8 cellular contexts compared by ENCODE assay signal in the genomic region with DNA sequence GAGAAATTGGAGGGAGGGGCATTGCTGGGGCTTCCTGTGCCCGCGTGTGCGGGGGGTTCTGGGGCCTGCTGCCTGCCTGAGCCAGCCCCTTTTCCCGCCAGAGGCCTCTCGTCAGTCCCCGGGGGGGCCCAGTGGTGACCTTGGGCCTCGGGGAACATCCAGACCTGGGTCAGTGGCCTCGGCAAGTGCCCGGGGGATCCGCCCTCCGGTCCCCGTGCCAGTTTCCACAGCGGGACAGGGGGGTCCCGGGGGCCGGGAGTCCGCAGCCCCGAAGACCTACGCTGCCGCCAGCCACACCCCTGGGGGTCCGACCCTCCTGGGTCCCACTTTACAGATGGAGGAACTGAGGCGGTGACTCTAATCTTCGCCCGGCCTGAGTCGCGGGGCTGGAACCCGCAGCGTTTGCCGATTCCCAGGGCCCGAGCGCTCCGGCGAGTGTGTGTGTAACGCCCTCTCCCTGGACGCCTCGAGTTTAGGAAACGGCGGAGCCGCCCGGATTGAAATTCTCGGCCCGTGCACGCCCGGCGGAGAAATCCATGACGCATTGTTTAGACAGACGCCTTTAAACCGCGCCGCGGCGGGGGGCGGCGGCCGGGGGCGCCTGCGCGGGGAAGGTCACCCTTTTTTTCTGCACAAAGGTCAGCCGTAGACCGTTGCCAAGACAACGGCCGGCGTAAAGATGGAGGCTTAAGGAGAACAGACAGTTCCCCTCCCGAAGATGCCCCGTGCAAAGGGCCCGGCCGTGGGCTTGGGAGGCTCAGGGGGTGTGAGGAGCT. TPM values are rescaled to one million over a fixed set of nuclear protein-coding genes. Genes with fewer than 3 reads are reported as not detected.
DNase-seq lines count a peak whose midpoint lies in the region; TF ChIP-seq lines count a peak whose summit lies in the region.

No MANE protein-coding gene starts in this region.

- no peaks in the 10 kb centered on the region for H3K36me3 Mint-ChIP-seq in endodermal cell (ENCODE audit: low read depth)

- H3K36me3 ChIP-seq in endodermal cell (ENCODE audit: control insufficient read depth, insufficient read depth, low read length), result no peaks in the 10 kb centered on the region
- H3K36me3 ChIP-seq in mesodermal cell (ENCODE audit: control insufficient read depth, insufficient read depth, low read length), result no peaks in the 10 kb centered on the region
- H3K36me3 ChIP-seq in subcutaneous abdominal adipose tissue (ENCODE audit: control insufficient read depth in 5 of 5, insufficient read depth in 5 of 5, low read length in 5 of 5), result no peaks in the 10 kb centered on the region

- TF ChIP-seq CTCF in WI38 (IDR thresholded peaks at IDR 0.05; ENCODE audit: low read depth, low read length), result no peak
- TF ChIP-seq CTCF in endodermal cell (conservative IDR thresholded peaks at IDR 0.05), result no peak

- peak overlapping the region; percentile 47 for H3K4me3 ChIP-seq in WI38 (ENCODE audit: low read depth, low read length)
- peak overlapping the region; percentile 62 for H3K4me3 ChIP-seq in endodermal cell (ENCODE audit: low read length)
- H3K4me3 ChIP-seq in mesodermal cell (ENCODE audit: extremely low read depth, insufficient read depth, low read length, poor library complexity, severe bottlenecking), result peak overlapping the region; percentile 36
- H3K4me3 ChIP-seq in subcutaneous abdominal adipose tissue (ENCODE audit: low read depth in 1 of 5, low read length in 5 of 5), result peak overlapping the region in 4 of 5 donors; percentile 42 to 54 (median 48)

- H3K27me3 Mint-ChIP-seq in endodermal cell (ENCODE audit: insufficient read depth), result no peaks in the 10 kb centered on the region

- H3K27ac Mint-ChIP-seq in endodermal cell, result no peak overlapping the region

- H3K9me3 ChIP-seq in endodermal cell (ENCODE audit: control insufficient read depth, low read length), result no peaks in the 10 kb centered on the region
- no peaks in the 10 kb centered on the region for H3K9me3 ChIP-seq in mesodermal cell (ENCODE audit: control insufficient read depth, low read length)
- H3K9me3 ChIP-seq in subcutaneous abdominal adipose tissue (ENCODE audit: control insufficient read depth in 5 of 5, low read length in 5 of 5), result no peaks in the 10 kb centered on the region

- H3K9ac ChIP-seq in endodermal cell (ENCODE audit: extremely low read depth, low read length, poor library complexity, severe bottlenecking) (peak overlapping the region; percentile 77), subcutaneous abdominal adipose tissue (ENCODE audit: low read length in 5 of 5) (peak overlapping the region in 2 of 5 donors; percentile 30 to 56)

- no peaks in the 10 kb centered on the region for H3K9me3 Mint-ChIP-seq in endodermal cell

- WGBS in endodermal cell (ENCODE audit: insufficient coverage in 1 of 2, insufficient read length in 1 of 2), 2 experiments, result 4 to 19% methylated on average over 23 to 66 of the region's 66 CpGs
- 9 to 10% methylated on average over 61 to 62 of the region's 66 CpGs for WGBS in mesodermal cell (ENCODE audit: insufficient coverage in 2 of 2), 2 experiments

- no peak overlapping the region for H3K4me3 Mint-ChIP-seq in endodermal cell

- H3K4me1 Mint-ChIP-seq in endodermal cell, result no peaks in the 10 kb centered on the region

- H3K4me1 ChIP-seq in endodermal cell (ENCODE audit: control insufficient read depth, insufficient read depth, low read length) (peaks cover 9% of the 10 kb centered on the region), mesodermal cell (ENCODE audit: control insufficient read depth, insufficient read depth, low read length, poor library complexity, severe bottlenecking) (no peaks in the 10 kb centered on the region), subcutaneous abdominal adipose tissue (ENCODE audit: control insufficient read depth in 5 of 5, insufficient read depth in 5 of 5, low read length in 5 of 5) (peaks cover 0 to 13% (median 11%) of the 10 kb centered on the region in 5 donors)

- DNase-seq in AG08396 (ENCODE audit: low spot score), result peak; percentile 91
- peak; percentile 56 for DNase-seq in HK-2 (ENCODE audit: unreplicated experiment)
- DNase-seq in endodermal cell, result no peak
- no peak for DNase-seq in ecto neural progenitor cell (ENCODE audit: low spot score)
- DNase-seq in OCI-M2 (lab: John Stamatoyannopoulos, UW; ENCODE audit: unreplicated experiment), result no peak

- H3K27me3 ChIP-seq in endodermal cell (ENCODE audit: control insufficient read depth, insufficient read depth, low read length, poor library complexity, severe bottlenecking) (no peaks in the 10 kb centered on the region), subcutaneous abdominal adipose tissue (ENCODE audit: control insufficient read depth in 5 of 5, insufficient read depth in 4 of 5, low read length in 5 of 5) (peaks cover 4 to 31% (median 13%) of the 10 kb centered on the region in 5 donors)

- H3K27ac ChIP-seq in endodermal cell (ENCODE audit: low read depth, low read length) (peak overlapping the region; percentile 92), mesodermal cell (ENCODE audit: low read depth, low read length, severe bottlenecking) (peak overlapping the region; percentile 52), subcutaneous abdominal adipose tissue (ENCODE audit: low read depth, low read length) (no peak overlapping the region)

RNA-seq across cellular contexts. Expression of a gene that starts 39.3 kb away (rescaled TPM):
- 10 to 100 TPM; 28.6 to 30.7 TPM for total RNA-seq in endodermal cell
- polyA plus RNA-seq in endodermal cell (2013, experiment 1 of 2), result 36.1 TPM
- 33.9 TPM for polyA plus RNA-seq in endodermal cell (2013, experiment 2 of 2)
- polyA plus RNA-seq in mesodermal cell (2013, experiment 1 of 2), result 21.0 TPM
- 13.1 TPM for polyA plus RNA-seq in mesodermal cell (2013, experiment 2 of 2)

RNA-seq across cellular contexts. Expression of a gene that starts 49.6 kb away (rescaled TPM):
- total RNA-seq in endodermal cell, result 10 to 100 TPM; 45.1 to 46.0 TPM
- polyA plus RNA-seq in endodermal cell (2013, experiment 1 of 2), result 18.2 TPM
- 19.0 TPM for polyA plus RNA-seq in endodermal cell (2013, experiment 2 of 2)
- polyA plus RNA-seq in mesodermal cell (2013, experiment 1 of 2), result 22.1 TPM
- 19.2 TPM for polyA plus RNA-seq in mesodermal cell (2013, experiment 2 of 2)

RNA-seq across cellular contexts. Expression of a gene that starts 55.8 kb away (rescaled TPM):
- 100 to 1,000 TPM; 282 to 301 TPM for total RNA-seq in endodermal cell
- polyA plus RNA-seq in endodermal cell (2013, experiment 1 of 2), result 403 TPM
- polyA plus RNA-seq in endodermal cell (2013, experiment 2 of 2), result 310 TPM
- polyA plus RNA-seq in mesodermal cell (2013, experiment 1 of 2), result 231 TPM
- polyA plus RNA-seq in mesodermal cell (2013, experiment 2 of 2), result 221 TPM

RNA-seq across cellular contexts. Expression of a gene that starts 58.7 kb away (rescaled TPM):
- 10 to 100 TPM; 57.0 to 62.5 TPM for total RNA-seq in endodermal cell
- polyA plus RNA-seq in endodermal cell (2013, experiment 1 of 2), result 87.8 TPM
- polyA plus RNA-seq in endodermal cell (2013, experiment 2 of 2), result 64.6 TPM
- 83.3 TPM for polyA plus RNA-seq in mesodermal cell (2013, experiment 1 of 2)
- 74.8 TPM for polyA plus RNA-seq in mesodermal cell (2013, experiment 2 of 2)

Comparison
In these comparisons a context has a peak if more than half of its experiments do, and no peak if none do; other contexts are left out.
1. DNase-seq: peak in AG08396 (single experiment) and HK-2 (single experiment); none in endodermal cell (single experiment), ecto neural progenitor cell (single experiment) and OCI-M2 (single experiment).
2. Peak in every context shown above with its lines, with median percentiles within 50 percentile points of each other: H3K4me3 ChIP-seq.